Comparison of ENCODE assay signal across 11 cellular contexts in the genomic region with DNA sequence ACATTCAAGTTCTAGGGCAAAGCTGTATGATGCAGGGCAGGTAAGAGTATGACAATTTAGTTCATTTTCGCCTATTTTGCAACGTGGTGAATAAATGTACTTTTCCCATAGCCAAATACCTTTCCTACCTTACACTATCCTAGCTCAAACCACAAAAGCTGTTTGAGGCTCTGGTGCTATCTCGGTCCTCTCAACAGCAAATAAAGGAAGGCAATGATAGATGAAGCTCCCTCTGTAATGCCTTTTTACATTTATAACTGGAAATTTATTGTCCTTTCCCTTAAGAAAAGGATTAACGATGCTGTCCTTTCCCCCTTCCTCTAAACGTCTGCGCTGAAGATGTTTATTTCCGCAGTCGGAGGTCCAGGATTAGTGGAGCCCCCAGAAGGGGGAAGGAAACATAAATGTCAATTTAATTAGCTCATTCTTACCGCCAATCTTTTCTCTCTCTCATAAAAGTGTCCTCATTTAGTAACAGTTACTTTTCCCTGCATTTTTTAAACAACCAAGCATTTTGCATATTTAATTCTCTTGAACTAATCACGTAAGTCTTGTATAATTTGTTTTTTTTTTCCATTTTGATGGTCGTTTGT.
DNase-seq lines count a peak whose midpoint lies in the region; ATAC-seq, FAIRE-seq and TF ChIP-seq lines count a peak whose summit lies in the region.
"Had no signal": no experiment of that assay in that cellular context is flagged by ENCODE, and none has a peak within 500 bp of the region (broad histone marks: within the 10 kb centered on the region; RNA-seq: fewer than 3 reads in every experiment).

No MANE protein-coding gene starts in this region.

- no peak for DNase-seq in CD8-positive, alpha-beta T cell
- DNase-seq in astrocyte (ENCODE audit: low read depth) (peak; percentile 10), natural killer cell (no peak), NK-92 (lab: John Stamatoyannopoulos, UW; ENCODE audit: unreplicated experiment) (no peak), T1000 (lab: John Stamatoyannopoulos, UW) (no peak), DMS53 treated with DMSO at 0.1 percent for 48 hours (lab: John Stamatoyannopoulos, UW; ENCODE audit: unreplicated experiment) (no peak)
- DNase-seq: activated gamma-delta T cell, NCI-H446 had no signal

- no peak overlapping the region for H3K4me3 ChIP-seq in CD8-positive, alpha-beta T cell (ENCODE audit: low read depth, low read length)
- peak overlapping the region; percentile 6 for H3K4me3 ChIP-seq in astrocyte (ENCODE audit: insufficient read depth, low read depth, low read length)

- no peak overlapping the region for H3K9ac ChIP-seq in astrocyte (ENCODE audit: low read length)

- CTCF ChIA-PET in CD8-positive, alpha-beta T cell (lab: Charles Lee): interaction anchor here (1.3 to 3.3 kb wide), 6 partner anchors 9 to 58 kb away, joined by 3 to 25 read pairs (median 6); no protein-coding TSS in a partner anchor

- H3K27ac ChIP-seq in CD8-positive, alpha-beta T cell (ENCODE audit: low read depth, low read length): no peak overlapping the region
- H3K27ac ChIP-seq in astrocyte (ENCODE audit: low read depth, low read length): peak overlapping the region; percentile 47
- H3K27ac ChIP-seq: WERI-Rb-1 had no signal

- H3K9me3 ChIP-seq in CD8-positive, alpha-beta T cell (ENCODE audit: low read length): no peaks in the 10 kb centered on the region
- H3K9me3 ChIP-seq in astrocyte (ENCODE audit: insufficient read depth, low read depth, low read length): no peaks in the 10 kb centered on the region

- H3K36me3 ChIP-seq in CD8-positive, alpha-beta T cell (ENCODE audit: insufficient read depth, low read length): no peaks in the 10 kb centered on the region
- no peaks in the 10 kb centered on the region for H3K36me3 ChIP-seq in astrocyte (ENCODE audit: insufficient read depth, low read length)
- H3K36me3 ChIP-seq: WERI-Rb-1 had no signal

- intact Hi-C loops in CD8-positive, alpha-beta T cell (cut with DNase I, micrococcal nuclease): no loop called here
- intact Hi-C loops in natural killer cell (cut with micrococcal nuclease): loop anchor here (5.0 kb wide), 1 partner anchor 68 kb away; no protein-coding TSS in a partner anchor

- H3K27ac Mint-ChIP-seq in CD8-positive, alpha-beta T cell: peak overlapping the region; percentile 88
- H3K27ac Mint-ChIP-seq in IgD-negative memory B cell (peak overlapping the region; percentile 90 to 97 (median 96)), astrocyte (ENCODE audit: unreplicated experiment) (peak overlapping the region; percentile 23), natural killer cell (peak overlapping the region; percentile 99)

- no peak overlapping the region for H2AFZ ChIP-seq in astrocyte (ENCODE audit: low read depth, low read length)

- H3K4me1 ChIP-seq in CD8-positive, alpha-beta T cell (ENCODE audit: insufficient read depth, low read length): peaks cover 85% of the 10 kb centered on the region
- peaks cover 30% of the 10 kb centered on the region for H3K4me1 ChIP-seq in astrocyte (ENCODE audit: insufficient read depth, low read length)

- POLR2A ChIA-PET in CD8-positive, alpha-beta T cell (lab: Charles Lee): interaction anchor here (0.7 to 4.2 kb wide), 6 partner anchors 11 to 75 kb away, joined by 3 to 24 read pairs (median 5); no protein-coding TSS in a partner anchor

- no peaks in the 10 kb centered on the region for H3K27me3 ChIP-seq in CD8-positive, alpha-beta T cell (ENCODE audit: insufficient read depth, low read length)
- no peaks in the 10 kb centered on the region for H3K27me3 ChIP-seq in astrocyte (ENCODE audit: insufficient read depth, low read length)

- peaks cover 94% of the 10 kb centered on the region for H3K4me1 Mint-ChIP-seq in CD8-positive, alpha-beta T cell (ENCODE audit: low read depth)
- H3K4me1 Mint-ChIP-seq in IgD-negative memory B cell (peaks cover 57 to 78% (median 68%) of the 10 kb centered on the region in 3 donors), astrocyte (ENCODE audit: low read depth, unreplicated experiment) (peaks cover 37% of the 10 kb centered on the region), natural killer cell (peaks cover 86 to 88% of the 10 kb centered on the region in 2 donors)

- peaks cover 31% of the 10 kb centered on the region for H3K79me2 ChIP-seq in astrocyte (ENCODE audit: insufficient read depth, low read length)

- no peak for ATAC-seq in CD8-positive, alpha-beta T cell
- ATAC-seq in natural killer cell: no peak

- FAIRE-seq in astrocyte (lab: Jason Lieb, UNC): no peak
- FAIRE-seq: islet of Langerhans had no signal

- peak overlapping the region; percentile 49 for H3K4me3 Mint-ChIP-seq in CD8-positive, alpha-beta T cell
- H3K4me3 Mint-ChIP-seq in IgD-negative memory B cell: peak overlapping the region in 3 of 4 donors; percentile 72 to 85 (median 84)
- H3K4me3 Mint-ChIP-seq in astrocyte (ENCODE audit: unreplicated experiment): no peak overlapping the region
- H3K4me3 Mint-ChIP-seq in natural killer cell: peak overlapping the region; percentile 85

- TF ChIP-seq CTCF in CD8-positive, alpha-beta T cell (IDR thresholded peaks at IDR 0.05): no peak
- no peak for TF ChIP-seq CTCF in astrocyte (IDR thresholded peaks at IDR 0.05; ENCODE audit: insufficient read depth, low read depth, low read length)
- TF ChIP-seq CTCF in natural killer cell (IDR thresholded peaks at IDR 0.05): no peak

- peaks cover 70% of the 10 kb centered on the region for H3K36me3 Mint-ChIP-seq in CD8-positive, alpha-beta T cell
- H3K36me3 Mint-ChIP-seq in IgD-negative memory B cell (peaks cover 8% of the 10 kb centered on the region), astrocyte (ENCODE audit: low read depth, unreplicated experiment) (peaks cover 5% of the 10 kb centered on the region), natural killer cell (no peaks in the 10 kb centered on the region)

- peak overlapping the region; percentile 65 for H3K4me2 ChIP-seq in astrocyte (ENCODE audit: low read length)

- no peaks in the 10 kb centered on the region for H3K27me3 Mint-ChIP-seq in CD8-positive, alpha-beta T cell (ENCODE audit: low read depth)
- H3K27me3 Mint-ChIP-seq in IgD-negative memory B cell (no peaks in the 10 kb centered on the region), astrocyte (ENCODE audit: low read depth, unreplicated experiment) (no peaks in the 10 kb centered on the region), natural killer cell (ENCODE audit: low read depth in 2 of 2) (no peaks in the 10 kb centered on the region)

- peaks cover 14% of the 10 kb centered on the region for H4K20me1 ChIP-seq in astrocyte (ENCODE audit: insufficient read depth, low read length)

- H3K9me3 Mint-ChIP-seq in CD8-positive, alpha-beta T cell: no peaks in the 10 kb centered on the region
- H3K9me3 Mint-ChIP-seq in IgD-negative memory B cell: no peaks in the 10 kb centered on the region
- H3K9me3 Mint-ChIP-seq in astrocyte (ENCODE audit: unreplicated experiment): no peaks in the 10 kb centered on the region
- no peaks in the 10 kb centered on the region for H3K9me3 Mint-ChIP-seq in natural killer cell

Comparison
In these comparisons a context has a peak if more than half of its experiments do, and no peak if none do; other contexts are left out.
1. H3K27ac Mint-ChIP-seq: peak in every context shown above with its lines; median percentile 99 in natural killer cell; 96 in IgD-negative memory B cell; 88 in CD8-positive, alpha-beta T cell; 23 in astrocyte.